In the genomic region with DNA sequence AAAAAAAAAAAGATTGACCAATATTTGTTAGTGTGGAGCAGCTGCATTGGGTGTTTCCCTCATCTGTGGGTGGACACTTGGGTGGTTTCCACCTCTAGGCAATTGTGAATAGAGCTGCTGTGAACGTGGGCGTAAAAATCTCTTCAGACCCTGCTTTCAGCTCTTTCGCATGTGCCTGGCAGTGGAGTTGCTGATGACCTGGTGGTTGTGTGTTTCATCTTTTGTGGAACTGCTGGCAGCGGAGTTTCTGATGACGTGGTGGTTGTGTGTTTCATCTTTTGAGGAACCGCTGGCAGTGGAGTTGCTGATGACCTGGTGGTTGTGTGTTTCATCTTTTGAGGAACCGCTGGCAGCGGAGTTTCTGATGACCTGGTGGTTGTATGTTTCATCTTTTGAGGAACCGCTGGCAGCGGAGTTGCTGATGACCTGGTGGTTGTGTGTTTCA, we compare ENCODE assay signal across 11 cellular contexts. TPM values are rescaled to one million over a fixed set of nuclear protein-coding genes. Genes with fewer than 3 reads are reported as not detected.
DNase-seq lines count a peak whose midpoint lies in the region; ATAC-seq and TF ChIP-seq lines count a peak whose summit lies in the region.
"Had no signal": no experiment of that assay in that cellular context is flagged by ENCODE, and none has a peak within 500 bp of the region (broad histone marks: within the 10 kb centered on the region; RNA-seq: fewer than 3 reads in every experiment).

No MANE protein-coding gene starts in this region.

- no peaks in the 10 kb centered on the region for H3K9me3 Mint-ChIP-seq in activated CD8-positive, alpha-beta T cell treated with anti-CD3 and anti-CD28 coated beads, Interleukin-2, amount 10 ng/mL, durations not matched to agents 7 days and 5 days (ENCODE audit: insufficient read depth)
- peaks cover 0 to 2% (median 0%) of the 10 kb centered on the region in 11 donors for H3K9me3 Mint-ChIP-seq in naive thymus-derived CD4-positive, alpha-beta T cell
- H3K9me3 Mint-ChIP-seq in HFFc6: no peaks in the 10 kb centered on the region

- no peaks in the 10 kb centered on the region for H3K4me1 ChIP-seq in naive thymus-derived CD4-positive, alpha-beta T cell (ENCODE audit: control insufficient read depth in 2 of 2, insufficient read depth in 2 of 2, low read length in 2 of 2)

- H3K4me1 Mint-ChIP-seq in activated CD8-positive, alpha-beta T cell treated with anti-CD3 and anti-CD28 coated beads, Interleukin-2, amount 10 ng/mL, durations not matched to agents 7 days and 5 days (ENCODE audit: low read depth): peaks cover 17% of the 10 kb centered on the region
- H3K4me1 Mint-ChIP-seq in naive thymus-derived CD4-positive, alpha-beta T cell: peaks cover 21 to 32% (median 25%) of the 10 kb centered on the region in 7 donors
- H3K4me1 Mint-ChIP-seq in HFFc6 (ENCODE audit: low read depth): no peaks in the 10 kb centered on the region

- H3K27me3 ChIP-seq in naive thymus-derived CD4-positive, alpha-beta T cell (ENCODE audit: control insufficient read depth in 2 of 2, insufficient read depth in 2 of 2, low read length in 2 of 2): no peaks in the 10 kb centered on the region
- H3K27me3 ChIP-seq: BLaER1 treated with 17β-estradiol and CSF1 and Interleukin-3, amounts not matched to agents 10 nM and 100 nM; suprapubic skin had no signal

- no peak overlapping the region for H3K27ac ChIP-seq in naive thymus-derived CD4-positive, alpha-beta T cell (ENCODE audit: low read depth, low read length)
- H3K27ac ChIP-seq: BLaER1 treated with 17β-estradiol and CSF1 and Interleukin-3, amounts not matched to agents 10 nM and 100 nM; suprapubic skin had no signal

- POLR2A ChIA-PET in activated CD8-positive, alpha-beta T cell treated with anti-CD3 and anti-CD28 coated beads, Interleukin-2, amount 10 ng/mL, durations not matched to agents 7 days and 5 days (lab: Charles Lee): interaction anchor here (0.7 kb wide), 1 partner anchor 1147 kb away, joined by 5 read pairs; no protein-coding TSS in a partner anchor
- POLR2A ChIA-PET in naive thymus-derived CD4-positive, alpha-beta T cell (lab: Charles Lee): no interaction called here

- no peaks in the 10 kb centered on the region for H3K9me3 ChIP-seq in naive thymus-derived CD4-positive, alpha-beta T cell (ENCODE audit: control insufficient read depth in 2 of 3, low read length in 3 of 3)
- H3K9me3 ChIP-seq: BLaER1 treated with 17β-estradiol and CSF1 and Interleukin-3, amounts not matched to agents 10 nM and 100 nM; suprapubic skin had no signal

- no peaks in the 10 kb centered on the region for H3K27me3 Mint-ChIP-seq in activated CD8-positive, alpha-beta T cell treated with anti-CD3 and anti-CD28 coated beads, Interleukin-2, amount 10 ng/mL, durations not matched to agents 7 days and 5 days (ENCODE audit: low read depth)
- H3K27me3 Mint-ChIP-seq in naive thymus-derived CD4-positive, alpha-beta T cell: no peaks in the 10 kb centered on the region
- H3K27me3 Mint-ChIP-seq in HFFc6 (ENCODE audit: insufficient read depth): no peaks in the 10 kb centered on the region; the same call in 1 of the 2 replicates

- H3K4me3 Mint-ChIP-seq in activated CD8-positive, alpha-beta T cell treated with anti-CD3 and anti-CD28 coated beads, Interleukin-2, amount 10 ng/mL, durations not matched to agents 7 days and 5 days: no peak overlapping the region
- no peak overlapping the region for H3K4me3 Mint-ChIP-seq in naive thymus-derived CD4-positive, alpha-beta T cell
- H3K4me3 Mint-ChIP-seq in HFFc6: no peak overlapping the region

- peaks cover 4 to 64% (median 11%) of the 10 kb centered on the region in 3 experiments for H3K36me3 ChIP-seq in naive thymus-derived CD4-positive, alpha-beta T cell (ENCODE audit: control insufficient read depth in 2 of 3, insufficient read depth in 3 of 3, low read length in 3 of 3)

- DNase-seq in AG20443 (ENCODE audit: low spot score): peak; percentile 63
- DNase-seq in activated CD8-positive, alpha-beta T cell treated with anti-CD3 and anti-CD28 coated beads, Interleukin-2, amount 10 ng/mL, durations not matched to agents 7 days and 5 days: no peak
- no peak for DNase-seq in naive thymus-derived CD4-positive, alpha-beta T cell
- no peak for DNase-seq in HCEC 1CT
- DNase-seq in HFFc6: no peak
- no peak for DNase-seq in NCI-H524 (lab: John Stamatoyannopoulos, UW)

- peak overlapping the region; percentile 40 for H3K27ac Mint-ChIP-seq in activated CD8-positive, alpha-beta T cell treated with anti-CD3 and anti-CD28 coated beads, Interleukin-2, amount 10 ng/mL, durations not matched to agents 7 days and 5 days
- peak overlapping the region in 4 of 9 donors; percentile 14 to 47 (median 28) for H3K27ac Mint-ChIP-seq in naive thymus-derived CD4-positive, alpha-beta T cell
- H3K27ac Mint-ChIP-seq in HFFc6: no peak overlapping the region

- peaks cover 60% of the 10 kb centered on the region for H3K36me3 Mint-ChIP-seq in activated CD8-positive, alpha-beta T cell treated with anti-CD3 and anti-CD28 coated beads, Interleukin-2, amount 10 ng/mL, durations not matched to agents 7 days and 5 days (ENCODE audit: low read depth)
- peaks cover 14 to 46% (median 26%) of the 10 kb centered on the region in 5 donors for H3K36me3 Mint-ChIP-seq in naive thymus-derived CD4-positive, alpha-beta T cell
- H3K36me3 Mint-ChIP-seq in HFFc6 (ENCODE audit: low read depth): peaks cover 25% of the 10 kb centered on the region

- CTCF ChIA-PET in activated CD8-positive, alpha-beta T cell treated with anti-CD3 and anti-CD28 coated beads, Interleukin-2, amount 10 ng/mL, durations not matched to agents 7 days and 5 days (lab: Charles Lee): no interaction called here
- CTCF ChIA-PET in naive thymus-derived CD4-positive, alpha-beta T cell (lab: Charles Lee): no interaction called here

- intact Hi-C loops in naive thymus-derived CD4-positive, alpha-beta T cell (cut with micrococcal nuclease): no loop called here

- ATAC-seq in HG02798 (IDR thresholded peaks at IDR 0.05; ENCODE audit: poor library complexity, unreplicated experiment) (peak; percentile 82), HG03457 (IDR thresholded peaks at IDR 0.05; ENCODE audit: unreplicated experiment) (no peak)
- no peak for ATAC-seq in activated CD8-positive, alpha-beta T cell treated with anti-CD3 and anti-CD28 coated beads, Interleukin-2, amount 10 ng/mL, durations not matched to agents 7 days and 5 days
- peak; percentile 50 for ATAC-seq in naive thymus-derived CD4-positive, alpha-beta T cell

- no peak overlapping the region for H3K4me3 ChIP-seq in naive thymus-derived CD4-positive, alpha-beta T cell (ENCODE audit: low read length)
- H3K4me3 ChIP-seq: BLaER1 treated with 17β-estradiol and CSF1 and Interleukin-3, amounts not matched to agents 10 nM and 100 nM; suprapubic skin had no signal

- TF ChIP-seq CTCF in HFFc6 (IDR thresholded peaks at IDR 0.05): no peak

RNA-seq across cellular contexts. Expression of gene ZC3H18, which starts 21.4 kb away (rescaled TPM):
- total RNA-seq in activated CD8-positive, alpha-beta T cell treated with anti-CD3 and anti-CD28 coated beads, Interleukin-2, amount 10 ng/mL, durations not matched to agents 7 days and 5 days: 10 to 100 TPM; 80.9 to 90.0 TPM
- 10 to 100 TPM; 74.0 to 97.8 (median 82.6) TPM for total RNA-seq in naive thymus-derived CD4-positive, alpha-beta T cell
- 10 to 100 TPM; 11.0 to 23.9 TPM for polyA plus RNA-seq in naive thymus-derived CD4-positive, alpha-beta T cell
- 10 to 100 TPM; 37.9 to 49.3 (median 42.8) TPM for total RNA-seq in HFFc6 (2021; fragmentation: NEBNext Ultra II Directional; extraction: Animal tissue kit (Norgen Biotek cat#: 25700))

RNA-seq across cellular contexts. Expression of gene IL17C, which starts 46.8 kb away (rescaled TPM):
- total RNA-seq in activated CD8-positive, alpha-beta T cell treated with anti-CD3 and anti-CD28 coated beads, Interleukin-2, amount 10 ng/mL, durations not matched to agents 7 days and 5 days: under 1 TPM in 1 of 2 experiments, not detected in 1; 0.37 TPM
- under 1 TPM in 1 of 5 experiments, not detected in 4; 0.37 TPM for total RNA-seq in naive thymus-derived CD4-positive, alpha-beta T cell
- not detected for polyA plus RNA-seq in naive thymus-derived CD4-positive, alpha-beta T cell
- total RNA-seq in HFFc6 (2021; fragmentation: NEBNext Ultra II Directional; extraction: Animal tissue kit (Norgen Biotek cat#: 25700)): not detected
- total RNA-seq: RPMI7951, suprapubic skin had no signal

RNA-seq across cellular contexts. Expression of gene CYBA, which starts 59.3 kb away (rescaled TPM):
- 100 to 1,000 TPM; 568 to 599 TPM for total RNA-seq in activated CD8-positive, alpha-beta T cell treated with anti-CD3 and anti-CD28 coated beads, Interleukin-2, amount 10 ng/mL, durations not matched to agents 7 days and 5 days
- total RNA-seq in naive thymus-derived CD4-positive, alpha-beta T cell: 100 to 1,000 TPM; 240 to 498 (median 281) TPM
- 100 to 1,000 TPM; 454 to 537 TPM for polyA plus RNA-seq in naive thymus-derived CD4-positive, alpha-beta T cell
- 100 to 1,000 TPM in 2 of 6 experiments, 10 to 100 TPM in 4; 29.0 to 228 (median 36.9) TPM for total RNA-seq in HFFc6 (2021; fragmentation: NEBNext Ultra II Directional; extraction: Animal tissue kit (Norgen Biotek cat#: 25700))

Comparison
In these comparisons a context has a peak if more than half of its experiments do, and no peak if none do; other contexts are left out.
1. ATAC-seq: peak in HG02798 (single experiment) and naive thymus-derived CD4-positive, alpha-beta T cell (single experiment); none in activated CD8-positive, alpha-beta T cell treated with anti-CD3 and anti-CD28 coated beads, Interleukin-2, amount 10 ng/mL, durations not matched to agents 7 days and 5 days (single experiment) and HG03457 (single experiment).